In the genomic region with DNA sequence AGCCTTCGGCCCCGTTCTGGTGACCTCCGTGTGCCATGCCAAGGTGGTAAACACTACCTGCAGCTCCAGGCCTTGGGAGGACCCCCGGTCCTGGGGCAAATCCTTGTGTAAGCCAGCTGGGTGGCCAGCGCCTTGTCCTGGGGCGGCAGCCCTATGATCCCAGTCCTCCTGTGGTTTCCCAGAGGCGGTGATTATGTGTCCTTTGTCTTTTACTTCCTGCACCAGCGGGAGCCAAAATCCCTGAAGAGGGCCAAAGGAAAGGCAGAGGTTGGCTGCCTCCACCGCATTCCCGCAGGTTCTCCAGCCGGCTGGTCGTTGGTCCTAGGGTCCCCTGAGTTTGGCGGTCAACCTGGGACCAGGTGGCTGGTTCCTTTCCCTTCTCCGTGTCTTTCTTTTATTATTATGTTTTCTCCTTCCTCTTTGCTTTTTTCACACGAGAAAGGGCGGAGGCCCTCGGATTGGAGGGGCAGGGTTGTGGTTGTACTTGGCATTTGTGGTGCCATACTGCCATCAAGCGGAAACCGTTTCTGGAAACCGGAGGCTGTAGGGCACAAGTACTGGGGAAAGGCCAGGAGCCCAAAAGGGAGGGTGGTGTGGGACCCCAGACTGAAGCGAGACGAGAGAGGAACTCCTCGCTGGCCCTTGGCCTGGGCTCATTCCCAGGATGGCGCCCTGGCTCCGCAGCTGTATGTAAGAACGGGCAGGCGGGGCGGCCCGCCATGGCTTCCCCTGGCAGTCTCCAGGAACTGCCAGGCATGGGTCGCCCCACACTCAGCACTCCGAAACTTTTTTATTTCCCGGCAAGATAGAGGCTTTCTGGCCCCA, we compare ENCODE assay signal across 7 cellular contexts. TPM values are rescaled to one million over a fixed set of nuclear protein-coding genes. Genes with fewer than 3 reads are reported as not detected.
A peak's percentile ranks its signal among the peaks of the same experiment; 100 is the strongest.
DNase-seq lines count a peak whose midpoint lies in the region; ATAC-seq and TF ChIP-seq lines count a peak whose summit lies in the region.
"Not testable (repeated sequence)": the region's sequence is repeated elsewhere in the genome, so short reads cannot be mapped to it uniquely, and the experiment has no call there.

No MANE protein-coding gene starts in this region.

- DNase-seq in lower lobe of right lung: not testable (repeated sequence)

- TF ChIP-seq CTCF in gastroesophageal sphincter (IDR thresholded peaks at IDR 0.05); lower lobe of right lung (IDR thresholded peaks at IDR 0.05): not testable (repeated sequence)

- H3K9me3 ChIP-seq in gastroesophageal sphincter, lower lobe of right lung: not testable (repeated sequence)

- TF ChIP-seq EP300 in gastroesophageal sphincter (IDR thresholded peaks at IDR 0.05): not testable (repeated sequence)

- not testable (repeated sequence) for TF ChIP-seq POLR2A in gastroesophageal sphincter (IDR thresholded peaks at IDR 0.05)

- not testable (repeated sequence) for H3K27ac ChIP-seq in gastroesophageal sphincter, lower lobe of right lung

- ATAC-seq in GM18517 (IDR thresholded peaks at IDR 0.05; ENCODE audit: unreplicated experiment) (peak; percentile 48), GM19351 (IDR thresholded peaks at IDR 0.05; ENCODE audit: unreplicated experiment) (peak; percentile 45), GM21723 (IDR thresholded peaks at IDR 0.05; ENCODE audit: unreplicated experiment) (peak; percentile 56), HG02970 (IDR thresholded peaks at IDR 0.05; ENCODE audit: low FRiP score, unreplicated experiment) (peak; percentile 45), HG03520 (IDR thresholded peaks at IDR 0.05; ENCODE audit: unreplicated experiment) (peak; percentile 36), gastroesophageal sphincter (peak; percentile 74), lower lobe of right lung (peak; percentile 21 to 85)

- intact Hi-C loops in lower lobe of right lung (cut with DNase I): not testable (repeated sequence)

- H3K27me3 ChIP-seq in gastroesophageal sphincter; lower lobe of right lung (ENCODE audit: low read depth): not testable (repeated sequence)

- no CpG with 5 or more reads among the region's 32 CpGs for WGBS in gastroesophageal sphincter (ENCODE audit: low coverage in 1 of 2), 2 donors

- not testable (repeated sequence) for H3K36me3 ChIP-seq in gastroesophageal sphincter, lower lobe of right lung

- not testable (repeated sequence) for H3K4me3 ChIP-seq in gastroesophageal sphincter, lower lobe of right lung

- not testable (repeated sequence) for H3K4me1 ChIP-seq in gastroesophageal sphincter, lower lobe of right lung

RNA-seq across cellular contexts. Expression of a gene that starts 49.3 kb away (rescaled TPM):
- 10 to 100 TPM in 3 of 4 donors, 1 to 10 TPM in 1; 6.6 to 16.0 (median 12.0) TPM for total RNA-seq in gastroesophageal sphincter
- total RNA-seq in lower lobe of right lung: 37.5 TPM
